In the genomic region with DNA sequence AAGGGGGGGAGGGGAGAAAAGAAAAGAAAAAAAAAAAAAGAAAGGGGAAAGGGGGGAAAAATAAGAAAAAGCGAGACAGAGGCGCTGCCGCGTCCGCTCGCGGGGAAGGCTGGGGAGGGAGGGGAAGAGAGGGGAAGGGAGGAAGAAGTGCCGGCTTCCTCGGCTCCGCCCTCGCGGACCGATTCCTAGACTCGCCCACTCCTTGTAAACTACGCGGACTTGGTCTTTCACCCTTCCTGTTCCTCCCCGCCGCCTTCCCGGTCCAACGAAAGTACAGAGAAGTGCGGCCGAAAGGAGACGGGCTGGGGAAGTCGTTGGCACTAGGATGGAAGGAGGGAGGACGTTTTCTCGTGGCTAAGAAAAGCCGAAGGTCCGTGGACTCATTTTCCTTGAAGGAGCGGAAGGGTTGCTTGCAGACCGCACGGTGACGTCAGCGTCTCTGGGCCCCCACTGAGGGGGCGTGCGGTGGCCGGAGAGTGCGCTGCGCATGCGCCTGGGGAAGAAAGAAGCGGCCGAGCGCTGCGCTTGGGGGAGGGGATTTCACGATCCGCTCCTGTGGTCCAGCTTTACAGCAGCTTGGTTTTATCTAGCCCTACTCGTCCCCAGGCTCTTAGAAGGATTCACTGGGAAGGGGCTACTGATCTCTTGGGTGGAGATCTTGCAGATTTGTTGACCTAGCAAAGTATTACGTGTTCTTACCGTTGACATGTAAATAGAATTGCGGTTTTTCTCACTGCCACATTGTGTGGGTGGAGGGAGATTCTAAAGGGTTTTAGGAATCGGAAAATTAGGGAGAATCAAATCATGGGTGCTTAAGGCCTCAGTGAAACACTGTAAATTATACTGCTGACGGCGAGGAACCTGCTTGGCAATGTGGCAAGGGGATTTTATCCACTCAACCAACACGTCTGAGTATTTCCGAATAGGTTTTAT, we compare ENCODE assay signal across 8 cellular contexts. TPM values are rescaled to one million over a fixed set of nuclear protein-coding genes. Genes with fewer than 3 reads are reported as not detected.
DNase-seq lines count a peak whose midpoint lies in the region; ATAC-seq, FAIRE-seq and TF ChIP-seq lines count a peak whose summit lies in the region.

A gene with protein sequence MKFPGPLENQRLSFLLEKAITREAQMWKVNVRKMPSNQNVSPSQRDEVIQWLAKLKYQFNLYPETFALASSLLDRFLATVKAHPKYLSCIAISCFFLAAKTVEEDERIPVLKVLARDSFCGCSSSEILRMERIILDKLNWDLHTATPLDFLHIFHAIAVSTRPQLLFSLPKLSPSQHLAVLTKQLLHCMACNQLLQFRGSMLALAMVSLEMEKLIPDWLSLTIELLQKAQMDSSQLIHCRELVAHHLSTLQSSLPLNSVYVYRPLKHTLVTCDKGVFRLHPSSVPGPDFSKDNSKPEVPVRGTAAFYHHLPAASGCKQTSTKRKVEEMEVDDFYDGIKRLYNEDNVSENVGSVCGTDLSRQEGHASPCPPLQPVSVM (minus strand): TSS at position 121 of the 933 bp plus-strand sequence. CDS start 9,627 bp downstream, outside the sequence.

- no peaks in the 10 kb centered on the region for H3K36me3 ChIP-seq in pancreas
- no peaks in the 10 kb centered on the region for H3K36me3 ChIP-seq in thyroid gland

- WGBS in pancreas, 2 donors: 0% methylated on average over 53 to 54 of the region's 54 CpGs
- 1% methylated on average over 54 of the region's 54 CpGs for WGBS in thyroid gland, 2 donors

- peak; percentile 98 for DNase-seq in GM12865 (ENCODE audit: low read depth)
- DNase-seq in NCI-H1417 treated with DMSO at 0.1 percent for 48 hours (lab: John Stamatoyannopoulos, UW): peak; percentile 94
- peak; percentile 71 to 88 for DNase-seq in SW 1271 (lab: John Stamatoyannopoulos, UW)
- DNase-seq in activated naive CD8-positive, alpha-beta T cell treated with anti-CD3 and anti-CD28 coated beads, Interleukin-2, amount 50 U/mL, for 16 hours (ENCODE audit: low read depth, low spot score): peak; percentile 75
- DNase-seq in Right ventricle myocardium inferior (ENCODE audit: missing footprints): peak; percentile 97
- peak; percentile 95 to 98 (median 97) for DNase-seq in pancreas
- DNase-seq in thyroid gland: peak; percentile 96 to 97

- intact Hi-C loops in Right ventricle myocardium inferior (cut with DNase I) (loop anchor here (1.0 kb wide), 1 partner anchor 81 kb away; the partner anchor contains the start of gene CCNG2), pancreas (cut with DNase I) (no loop called here), thyroid gland (cut with DNase I) (loop anchor here (5.0 kb wide), 1 partner anchor 81 kb away; the partner anchor contains the start of gene CCNG2)

- FAIRE-seq in pancreas (lab: Jason Lieb, UNC): no peak

- TF ChIP-seq CTCF in GM12865 (IDR thresholded peaks at IDR 0.05; ENCODE audit: insufficient read depth, low read depth, low read length, missing control alignments) (no peak), pancreas (IDR thresholded peaks at IDR 0.05) (no peak), thyroid gland (IDR thresholded peaks at IDR 0.05) (no peak)

- peak; percentile 53 to 91 for TF ChIP-seq POLR2A in thyroid gland (IDR thresholded peaks at IDR 0.05)

- H3K4me3 ChIP-seq in GM12865 (ENCODE audit: low read depth, low read length): peak within 1 kb of the TSS; percentile 91
- H3K4me3 ChIP-seq in pancreas: peak within 1 kb of the TSS; percentile 51 to 74 (median 68)
- peak within 1 kb of the TSS; percentile 37 to 87 (median 81) for H3K4me3 ChIP-seq in thyroid gland (replicated peaks in 1 of 3)

- ATAC-seq in HG02763 (IDR thresholded peaks at IDR 0.05; ENCODE audit: unreplicated experiment): peak; percentile 65
- peak; percentile 97 for ATAC-seq in Right ventricle myocardium inferior
- peak; percentile 91 to 96 (median 93) for ATAC-seq in pancreas

- H3K27ac ChIP-seq in pancreas (peak within 1 kb of the TSS; percentile 95 to 99 (median 98)), thyroid gland (peak within 1 kb of the TSS; percentile 98 to 100 (median 100))

- H3K4me1 ChIP-seq in pancreas: peaks cover 4 to 33% (median 19%) of the 10 kb centered on the region in 3 donors
- H3K4me1 ChIP-seq in thyroid gland: peaks cover 18 to 24% of the 10 kb centered on the region in 2 donors

- no peaks in the 10 kb centered on the region for H3K27me3 ChIP-seq in pancreas
- no peaks in the 10 kb centered on the region for H3K27me3 ChIP-seq in thyroid gland

- H3K9me3 ChIP-seq in pancreas (no peaks in the 10 kb centered on the region), thyroid gland (no peaks in the 10 kb centered on the region)

RNA-seq across cellular contexts. Expression of the gene that starts here (rescaled TPM):
- total RNA-seq in Right ventricle myocardium inferior (251 TPM), pancreas (100 to 1,000 TPM; 149 to 196 (median 169) TPM), thyroid gland (100 to 1,000 TPM; 302 to 449 (median 371) TPM)
- polyA plus RNA-seq in pancreas: 100 to 1,000 TPM in 1 of 2 donors, 10 to 100 TPM in 1; 33.3 to 101 TPM

Comparison
In these comparisons a context has a peak if more than half of its experiments do, and no peak if none do; other contexts are left out.
1. Peak in every context shown above with its lines: DNase-seq, ATAC-seq, H3K4me3 ChIP-seq and H3K27ac ChIP-seq.
2. intact Hi-C loops: an anchor here in Right ventricle myocardium inferior (1.0 kb wide) and thyroid gland (5.0 kb wide); none called in pancreas.